In the genomic region with DNA sequence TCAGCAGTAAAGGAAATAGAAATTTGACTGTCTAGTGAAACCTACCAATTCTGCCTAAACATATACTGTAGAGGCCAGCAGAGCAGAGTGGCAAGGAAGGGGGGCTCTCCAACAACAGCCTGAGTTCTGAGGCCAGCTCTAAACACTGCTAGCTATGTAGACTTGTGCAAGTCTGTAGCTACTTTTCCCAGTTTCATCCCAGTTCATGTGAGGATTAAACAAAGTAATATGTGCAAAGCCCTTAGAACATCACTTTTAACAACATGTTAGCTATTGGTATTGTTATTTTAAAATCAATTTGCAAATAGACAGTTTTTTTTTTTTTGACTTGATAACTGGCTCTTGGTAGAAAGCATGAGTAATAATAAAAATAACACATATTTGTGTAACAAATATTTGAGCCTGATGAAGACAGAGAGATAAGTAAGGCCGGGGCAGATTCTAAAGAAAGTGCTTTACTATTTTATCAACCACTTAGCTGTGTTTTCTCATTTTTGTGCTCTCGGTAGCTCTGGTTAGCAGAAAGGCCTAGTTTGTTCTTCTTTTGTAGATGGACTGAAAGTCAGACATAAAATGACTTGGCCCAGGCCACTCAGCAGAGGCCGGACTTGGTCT, we compare ENCODE assay signal across 10 cellular contexts. TPM values are rescaled to one million over a fixed set of nuclear protein-coding genes. Genes with fewer than 3 reads are reported as not detected.
A peak's percentile ranks its signal among the peaks of the same experiment; 100 is the strongest.
DNase-seq lines count a peak whose midpoint lies in the region; ATAC-seq and TF ChIP-seq lines count a peak whose summit lies in the region.
"Had no signal": no experiment of that assay in that cellular context is flagged by ENCODE, and none has a peak within 500 bp of the region (broad histone marks: within the 10 kb centered on the region; RNA-seq: fewer than 3 reads in every experiment).

No MANE protein-coding gene starts in this region.

- no peak overlapping the region for H2AFZ ChIP-seq in mesenchymal stem cell (ENCODE audit: low read depth, low read length)

- H2BK5ac ChIP-seq in mesenchymal stem cell (ENCODE audit: low read depth, low read length, poor library complexity, severe bottlenecking), result no peak overlapping the region

- no peak overlapping the region for H3K18ac ChIP-seq in mesenchymal stem cell (ENCODE audit: low read depth in 1 of 2, low read length in 2 of 2)

- H3K27ac ChIP-seq in heart left ventricle (peak overlapping the region in 7 of 12 donors; percentile 8 to 40 (median 28)), body of pancreas (peak overlapping the region; percentile 1 to 47 (median 34)), mesenchymal stem cell (ENCODE audit: low read length, poor library complexity, severe bottlenecking) (no peak overlapping the region), upper lobe of right lung (peak overlapping the region; percentile 37)

- no peak overlapping the region for H3K4ac ChIP-seq in mesenchymal stem cell (ENCODE audit: low read depth in 1 of 2, low read length in 2 of 2)

- no peak overlapping the region for H2BK15ac ChIP-seq in mesenchymal stem cell (ENCODE audit: low read depth, poor library complexity, severe bottlenecking)

- TF ChIP-seq CTCF in heart left ventricle (IDR thresholded peaks at IDR 0.05) (no peak), body of pancreas (IDR thresholded peaks at IDR 0.05) (no peak), upper lobe of right lung (IDR thresholded peaks at IDR 0.05) (no peak)

- intact Hi-C loops in heart left ventricle (cut with DNase I) (no loop called here), left ventricle myocardium superior (cut with micrococcal nuclease) (no loop called here), body of pancreas (cut with DNase I) (no loop called here), upper lobe of right lung (cut with DNase I) (no loop called here)

- H3K36me3 ChIP-seq in heart left ventricle, result no peaks in the 10 kb centered on the region
- H3K36me3 ChIP-seq in body of pancreas (replicated peaks in 1 of 2; ENCODE audit: insufficient read depth in 1 of 2, low read depth in 2 of 2), result no peaks in the 10 kb centered on the region
- no peaks in the 10 kb centered on the region for H3K36me3 ChIP-seq in mesenchymal stem cell (ENCODE audit: control insufficient read depth in 1 of 2, insufficient read depth in 2 of 2, low read depth in 1 of 2, low read length in 2 of 2)
- no peaks in the 10 kb centered on the region for H3K36me3 ChIP-seq in upper lobe of right lung

- peak overlapping the region; percentile 44 for H3K9ac ChIP-seq in mesenchymal stem cell (ENCODE audit: low read length)

- 71 to 87% (median 77%) methylated on average over 3 of the region's 3 CpGs for WGBS in heart left ventricle, 4 donors
- WGBS in body of pancreas, 2 donors, result 50% methylated on average over 3 of the region's 3 CpGs
- WGBS in mesenchymal stem cell, result 88% methylated on average over 2 of the region's 3 CpGs

- H2AK5ac ChIP-seq in mesenchymal stem cell (ENCODE audit: low read length, severe bottlenecking), result no peak overlapping the region

- no peak overlapping the region for H3K23ac ChIP-seq in mesenchymal stem cell (ENCODE audit: low read length in 2 of 2)

- no peak overlapping the region for H3K14ac ChIP-seq in mesenchymal stem cell (ENCODE audit: low read length in 2 of 2)

- no peak overlapping the region for H4K8ac ChIP-seq in mesenchymal stem cell (ENCODE audit: low read length)

- H2BK120ac ChIP-seq in mesenchymal stem cell (ENCODE audit: low read depth, low read length), result no peak overlapping the region

- no peaks in the 10 kb centered on the region for H3K27me3 ChIP-seq in heart left ventricle
- no peaks in the 10 kb centered on the region for H3K27me3 ChIP-seq in body of pancreas
- no peaks in the 10 kb centered on the region for H3K27me3 ChIP-seq in mesenchymal stem cell (ENCODE audit: control insufficient read depth in 1 of 2, insufficient read depth in 1 of 2, low read length in 2 of 2)
- H3K27me3 ChIP-seq in upper lobe of right lung, result no peaks in the 10 kb centered on the region
- H3K27me3 ChIP-seq: testis had no signal

- peaks cover 0 to 67% (median 37%) of the 10 kb centered on the region in 12 donors for H3K4me1 ChIP-seq in heart left ventricle
- peaks cover 24% of the 10 kb centered on the region for H3K4me1 ChIP-seq in body of pancreas
- peaks cover 4% of the 10 kb centered on the region for H3K4me1 ChIP-seq in mesenchymal stem cell (ENCODE audit: control insufficient read depth, insufficient read depth, low read depth, low read length)
- peaks cover 51% of the 10 kb centered on the region for H3K4me1 ChIP-seq in upper lobe of right lung

- no peak overlapping the region for H4K91ac ChIP-seq in mesenchymal stem cell (ENCODE audit: low read length)

- H2BK12ac ChIP-seq in mesenchymal stem cell (ENCODE audit: low read length in 2 of 2), result no peak overlapping the region

- no peak overlapping the region for H3K4me2 ChIP-seq in mesenchymal stem cell (ENCODE audit: low read length, poor library complexity, severe bottlenecking)

- no peak overlapping the region for H3K4me3 ChIP-seq in heart left ventricle
- H3K4me3 ChIP-seq in body of pancreas, result no peak overlapping the region
- H3K4me3 ChIP-seq in mesenchymal stem cell (ENCODE audit: insufficient read depth in 1 of 2, low read depth in 1 of 2, low read length in 2 of 2), result no peak overlapping the region
- H3K4me3 ChIP-seq in upper lobe of right lung, result no peak overlapping the region
- H3K4me3 ChIP-seq: testis had no signal

- TF ChIP-seq POLR2A in heart left ventricle (IDR thresholded peaks at IDR 0.05), result no peak
- no peak for TF ChIP-seq POLR2A in body of pancreas (IDR thresholded peaks at IDR 0.05)

- peaks cover 18% of the 10 kb centered on the region for H3K79me1 ChIP-seq in mesenchymal stem cell (replicated peaks; ENCODE audit: low read length, poor library complexity, severe bottlenecking)

- ATAC-seq in heart left ventricle (no peak), left ventricle myocardium superior (no peak), body of pancreas (peak; percentile 33), upper lobe of right lung (no peak), HG02610 (IDR thresholded peaks at IDR 0.05; ENCODE audit: unreplicated experiment) (no peak)

- DNase-seq in heart left ventricle (no peak), left ventricle myocardium superior (no peak), body of pancreas (no peak), mesenchymal stem cell (no peak), upper lobe of right lung (no peak), amygdala (lab: John Stamatoyannopoulos, UW) (no peak)
- DNase-seq in activated CD4-positive, CD25-positive, alpha-beta regulatory T cell treated with anti-CD3 and anti-CD28 coated beads, Interleukin-2, amount 50 U/mL, for 72 hours, result no peak
- DNase-seq: activated gamma-delta T cell treated with Interleukin-2 at 50 U/mL for 16 hours, testis had no signal

- H3K9me3 ChIP-seq in heart left ventricle (no peaks in the 10 kb centered on the region), body of pancreas (no peaks in the 10 kb centered on the region), mesenchymal stem cell (ENCODE audit: control insufficient read depth, low read length) (no peaks in the 10 kb centered on the region), upper lobe of right lung (no peaks in the 10 kb centered on the region)
- H3K9me3 ChIP-seq: testis had no signal

RNA-seq across cellular contexts. Expression of gene CHST12, which starts 9.3 kb away (rescaled TPM):
- 10 to 100 TPM; 12.7 to 20.7 (median 15.6) TPM for total RNA-seq in heart left ventricle
- 10 to 100 TPM; 12.5 to 14.7 TPM for polyA plus RNA-seq in heart left ventricle
- total RNA-seq in left ventricle myocardium superior, result 15.1 TPM
- total RNA-seq in body of pancreas, result 10 to 100 TPM in 1 of 2 donors, 1 to 10 TPM in 1; 4.7 to 11.2 TPM
- 20.2 TPM for polyA plus RNA-seq in mesenchymal stem cell (2013, experiment 1 of 2)
- 20.4 TPM for polyA plus RNA-seq in mesenchymal stem cell (2013, experiment 2 of 2)
- total RNA-seq in upper lobe of right lung, result 29.8 TPM

RNA-seq across cellular contexts. Expression of gene EIF3B, which starts 58.1 kb away (rescaled TPM):
- total RNA-seq in heart left ventricle (10 to 100 TPM; 57.4 to 95.7 (median 72.4) TPM), left ventricle myocardium superior (79.0 TPM), body of pancreas (100 to 1,000 TPM in 1 of 2 donors, 10 to 100 TPM in 1; 87.2 to 232 TPM), upper lobe of right lung (107 TPM)
- polyA plus RNA-seq in heart left ventricle, result 100 to 1,000 TPM in 1 of 2 donors, 10 to 100 TPM in 1; 35.4 to 114 TPM
- 81.4 TPM for polyA plus RNA-seq in mesenchymal stem cell (2013, experiment 1 of 2)
- 76.2 TPM for polyA plus RNA-seq in mesenchymal stem cell (2013, experiment 2 of 2)
